ENCODE assay signal across 8 cellular contexts in the genomic region with DNA sequence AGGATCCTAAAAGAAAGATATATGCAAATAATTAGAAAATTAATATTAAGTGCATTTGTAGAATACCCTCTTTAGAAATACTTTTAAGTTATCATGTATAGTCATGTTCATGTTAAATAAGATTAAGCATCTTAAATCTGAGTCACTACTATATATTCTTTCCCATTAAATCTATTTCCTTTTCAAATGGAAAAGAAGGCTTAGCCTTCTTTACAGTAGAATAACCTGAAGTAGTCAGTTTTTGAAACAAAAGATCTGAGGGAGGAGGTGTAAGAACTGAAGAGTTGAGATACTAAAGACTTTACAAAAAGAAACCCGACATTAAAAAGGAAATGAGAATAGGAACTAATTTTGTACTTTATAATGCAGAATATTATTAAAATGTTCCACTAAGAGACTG. TPM values are rescaled to one million over a fixed set of nuclear protein-coding genes. Genes with fewer than 3 reads are reported as not detected.
"Had no signal": no experiment of that assay in that cellular context is flagged by ENCODE, and none has a peak within 500 bp of the region (broad histone marks: within the 10 kb centered on the region; RNA-seq: fewer than 3 reads in every experiment).

No MANE protein-coding gene starts in this region.

- H3K4me3 Mint-ChIP-seq: GM23338, HFFc6 had no signal

- H3K27ac Mint-ChIP-seq: GM23338, HFFc6 had no signal

- H3K4me3 ChIP-seq: GM23248, GM23338, HAP-1 had no signal

- H2AFZ ChIP-seq: GM23248, GM23338 had no signal

- ATAC-seq: GM23338, HCT116 had no signal

- H3K27ac ChIP-seq: GM23248 had no signal

- H3K4me2 ChIP-seq: GM23338 had no signal

- DNase-seq: GM23248, GOT3, H7, HCEC 1CT, HFFc6 had no signal

- H3K9ac ChIP-seq: GM23248 had no signal

RNA-seq across cellular contexts. Expression of a gene that starts 14.7 kb away (rescaled TPM):
- total RNA-seq: GM23248, GM23338, HFFc6 had no signal
